ENCODE assay signal across 27 cellular contexts in genomic region chr15:61661791-61662190, GRCh38.
DNase-seq lines count a peak whose midpoint lies in the region; ATAC-seq and TF ChIP-seq lines count a peak whose summit lies in the region.
"Had no signal": no experiment of that assay in that cellular context is flagged by ENCODE, and none has a peak within 500 bp of the region (broad histone marks: within the 10 kb centered on the region; RNA-seq: fewer than 3 reads in every experiment).

No MANE protein-coding gene starts in this region.

- H3K27ac ChIP-seq in GM23338 (ENCODE audit: low read depth) (no peak overlapping the region), right atrium auricular region (peak overlapping the region; percentile 40 to 42), smooth muscle cell (ENCODE audit: low read depth) (peak overlapping the region; percentile 7), SJCRH30 (no peak overlapping the region)
- H3K27ac ChIP-seq: C4-2B, upper lobe of left lung had no signal

- no peak overlapping the region for H3K4me3 Mint-ChIP-seq in GM23338
- H3K4me3 Mint-ChIP-seq: activated CD4-positive, alpha-beta memory T cell treated with anti-CD3 and anti-CD28 coated beads, Interleukin-2, amount 10 ng/mL, durations not matched to agents 7 days and 5 days; activated naive CD8-positive, alpha-beta T cell treated with anti-CD3 and anti-CD28 coated beads, Interleukin-2, amount 50 U/mL, for 24 hours; IgD-negative memory B cell; memory B cell had no signal

- H3K27me3 ChIP-seq in GM23338 (ENCODE audit: insufficient read depth) (no peaks in the 10 kb centered on the region), right atrium auricular region (no peaks in the 10 kb centered on the region), smooth muscle cell (ENCODE audit: low read depth) (no peaks in the 10 kb centered on the region), SJCRH30 (no peaks in the 10 kb centered on the region)
- H3K27me3 ChIP-seq: upper lobe of left lung had no signal

- H4K20me1 ChIP-seq in GM23338 (replicated peaks; ENCODE audit: insufficient read depth): no peaks in the 10 kb centered on the region
- H4K20me1 ChIP-seq in smooth muscle cell (ENCODE audit: low read depth): no peaks in the 10 kb centered on the region

- H3K36me3 ChIP-seq in GM23338 (ENCODE audit: insufficient read depth) (no peaks in the 10 kb centered on the region), right atrium auricular region (no peaks in the 10 kb centered on the region), smooth muscle cell (ENCODE audit: low read depth) (no peaks in the 10 kb centered on the region), SJCRH30 (no peaks in the 10 kb centered on the region)
- H3K36me3 ChIP-seq: upper lobe of left lung had no signal

- H3K27ac Mint-ChIP-seq in GM23338: no peak overlapping the region
- H3K27ac Mint-ChIP-seq: activated CD4-positive, alpha-beta memory T cell treated with anti-CD3 and anti-CD28 coated beads, Interleukin-2, amount 10 ng/mL, durations not matched to agents 7 days and 5 days; activated naive CD8-positive, alpha-beta T cell treated with anti-CD3 and anti-CD28 coated beads, Interleukin-2, amount 50 U/mL, for 24 hours; IgD-negative memory B cell; memory B cell had no signal

- 0 out of 2 replicates have a peak, but pooled peaks cover 7% of the 10 kb centered on the region for H3K4me1 ChIP-seq in GM23338 (ENCODE audit: insufficient read depth)
- H3K4me1 ChIP-seq in right atrium auricular region: peaks cover 0 to 7% of the 10 kb centered on the region in 2 donors
- H3K4me1 ChIP-seq in smooth muscle cell (ENCODE audit: low read depth): no peaks in the 10 kb centered on the region
- H3K4me1 ChIP-seq in SJCRH30: no peaks in the 10 kb centered on the region
- H3K4me1 ChIP-seq: upper lobe of left lung had no signal

- WGBS in smooth muscle cell (ENCODE audit: low lambda C conversion rate): 35% methylated on average over 1 of the region's 1 CpG

- in situ Hi-C loops in astrocyte of the spinal cord (cut with HindIII; ENCODE audit: low sequenced_read_pairs): no loop called here

- H3K79me2 ChIP-seq in GM23338 (replicated peaks; ENCODE audit: insufficient read depth) (no peaks in the 10 kb centered on the region), smooth muscle cell (ENCODE audit: low read depth) (no peaks in the 10 kb centered on the region)

- H3K9me3 ChIP-seq in right atrium auricular region (peaks cover 0 to 5% of the 10 kb centered on the region in 2 donors), smooth muscle cell (replicated peaks; ENCODE audit: low read depth) (no peaks in the 10 kb centered on the region), SJCRH30 (replicated peaks) (peaks cover 3% of the 10 kb centered on the region; the same call in 1 of the 2 replicates)
- H3K9me3 ChIP-seq: upper lobe of left lung had no signal

- H2AFZ ChIP-seq in GM23338 (peak overlapping the region; percentile 61; the same call in 1 of the 2 replicates), smooth muscle cell (ENCODE audit: low read depth) (no peak overlapping the region)

- peaks cover 10% of the 10 kb centered on the region for H3K4me1 Mint-ChIP-seq in GM23338
- H3K4me1 Mint-ChIP-seq: activated CD4-positive, alpha-beta memory T cell treated with anti-CD3 and anti-CD28 coated beads, Interleukin-2, amount 10 ng/mL, durations not matched to agents 7 days and 5 days; activated naive CD8-positive, alpha-beta T cell treated with anti-CD3 and anti-CD28 coated beads, Interleukin-2, amount 50 U/mL, for 24 hours; IgD-negative memory B cell; memory B cell had no signal

- no peaks in the 10 kb centered on the region; the same call in 2 of the 3 replicates for H3K36me3 Mint-ChIP-seq in GM23338 (ENCODE audit: low read depth)
- H3K36me3 Mint-ChIP-seq: IgD-negative memory B cell, memory B cell had no signal

- H3K4me2 ChIP-seq in GM23338 (no peak overlapping the region), smooth muscle cell (peak overlapping the region; percentile 61)

- H3K4me3 ChIP-seq in GM23338: no peak overlapping the region
- H3K4me3 ChIP-seq in astrocyte of the spinal cord (ENCODE audit: low read depth, low read length): no peak overlapping the region
- H3K4me3 ChIP-seq in right atrium auricular region: no peak overlapping the region
- H3K4me3 ChIP-seq in smooth muscle cell: no peak overlapping the region
- H3K4me3 ChIP-seq in SJCRH30: no peak overlapping the region
- H3K4me3 ChIP-seq: upper lobe of left lung had no signal

- H3F3A ChIP-seq in GM23338 (replicated peaks; ENCODE audit: low read depth) (no peaks in the 10 kb centered on the region), smooth muscle cell (ENCODE audit: low read depth) (peaks cover 9% of the 10 kb centered on the region)

- H3K9me2 ChIP-seq in GM23338 (ENCODE audit: insufficient read depth): peaks cover 3% of the 10 kb centered on the region; the same call in 1 of the 2 replicates

- no peak overlapping the region for H3K9ac ChIP-seq in smooth muscle cell (ENCODE audit: low read depth)

- DNase-seq in GM23338 (ENCODE audit: low spot score) (no peak), astrocyte of the spinal cord (ENCODE audit: low read depth, low spot score) (peak; percentile 26), right atrium auricular region (ENCODE audit: low spot score) (no peak), smooth muscle cell (lab: John Stamatoyannopoulos, UW; ENCODE audit: unreplicated experiment) (no peak), NCI-H345 (lab: John Stamatoyannopoulos, UW) (no peak), SJCRH30 (no peak)
- DNase-seq: activated CD4-positive, alpha-beta memory T cell treated with anti-CD3 and anti-CD28 coated beads, Interleukin-2, amount 10 ng/mL, durations not matched to agents 7 days and 5 days; activated gamma-delta T cell; activated naive CD8-positive, alpha-beta T cell treated with anti-CD3 and anti-CD28 coated beads, Interleukin-2, amount 50 U/mL, for 24 hours; central memory CD4-positive, alpha-beta T cell; H7; hypothalamus; kidney; NCI-H1436; NCI-H69; nucleus accumbens; retina; stimulated activated CD4-positive, alpha-beta T cell treated with anti-CD3 and anti-CD28 coated beads, Interleukin-15, amount 100 ng/mL, for 24 hours; stimulated activated CD8-positive, alpha-beta memory T cell treated with anti-CD3 and anti-CD28 coated beads, Interleukin-4, amount 100 ng/mL, for 48 hours; SW 1271; upper lobe of left lung had no signal

- H3K27me3 Mint-ChIP-seq in GM23338 (ENCODE audit: insufficient read depth, low read depth, poor library complexity): no peaks in the 10 kb centered on the region

- no peak for ATAC-seq in GM23338
- ATAC-seq in HG03378 (IDR thresholded peaks at IDR 0.05; ENCODE audit: unreplicated experiment): no peak
- ATAC-seq in GM19467 (IDR thresholded peaks at IDR 0.05; ENCODE audit: unreplicated experiment): no peak
- ATAC-seq: activated CD4-positive, CD25-positive, alpha-beta regulatory T cell treated with anti-CD3 and anti-CD28 coated beads, Interleukin-2, amount 50 U/mL, for 24 hours; activated naive CD8-positive, alpha-beta T cell treated with anti-CD3 and anti-CD28 coated beads, Interleukin-2, amount 50 U/mL, for 24 hours had no signal

- TF ChIP-seq CTCF in GM23338 (conservative IDR thresholded peaks at IDR 0.05; ENCODE audit: low read depth in 2 of 2) (no peak), astrocyte of the spinal cord (IDR thresholded peaks at IDR 0.05; ENCODE audit: low read depth, low read length) (no peak), right atrium auricular region (IDR thresholded peaks at IDR 0.05) (no peak), smooth muscle cell (IDR thresholded peaks at IDR 0.05; ENCODE audit: borderline replicate concordance, insufficient read depth, poor library complexity, severe bottlenecking) (no peak)

- H3K9me3 Mint-ChIP-seq in GM23338: peaks cover 5% of the 10 kb centered on the region; the same call in 1 of the 3 replicates
- H3K9me3 Mint-ChIP-seq: activated CD4-positive, alpha-beta memory T cell treated with anti-CD3 and anti-CD28 coated beads, Interleukin-2, amount 10 ng/mL, durations not matched to agents 7 days and 5 days; activated naive CD8-positive, alpha-beta T cell treated with anti-CD3 and anti-CD28 coated beads, Interleukin-2, amount 50 U/mL, for 24 hours had no signal

TF ChIP-seq in GM23338, 12 proteins besides CTCF, POLR2A, EP300 and RAD21 (continues in another document):
- no peak for TF ChIP-seq EZH2phosphoT487 (IDR thresholded peaks at IDR 0.05; ENCODE audit: unreplicated experiment)
- TF ChIP-seq, protein P1, sequence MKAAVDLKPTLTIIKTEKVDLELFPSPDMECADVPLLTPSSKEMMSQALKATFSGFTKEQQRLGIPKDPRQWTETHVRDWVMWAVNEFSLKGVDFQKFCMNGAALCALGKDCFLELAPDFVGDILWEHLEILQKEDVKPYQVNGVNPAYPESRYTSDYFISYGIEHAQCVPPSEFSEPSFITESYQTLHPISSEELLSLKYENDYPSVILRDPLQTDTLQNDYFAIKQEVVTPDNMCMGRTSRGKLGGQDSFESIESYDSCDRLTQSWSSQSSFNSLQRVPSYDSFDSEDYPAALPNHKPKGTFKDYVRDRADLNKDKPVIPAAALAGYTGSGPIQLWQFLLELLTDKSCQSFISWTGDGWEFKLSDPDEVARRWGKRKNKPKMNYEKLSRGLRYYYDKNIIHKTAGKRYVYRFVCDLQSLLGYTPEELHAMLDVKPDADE (IDR thresholded peaks at IDR 0.05): no peak
- no peak for TF ChIP-seq ZNF114 (CRISPR knock-in tag; IDR thresholded peaks at IDR 0.05)
- no peak for TF ChIP-seq POLR2AphosphoS5 (IDR thresholded peaks at IDR 0.05; ENCODE audit: low read depth)
- no peak for TF ChIP-seq JUNB (IDR thresholded peaks at IDR 0.05; ENCODE audit: unreplicated experiment)
- TF ChIP-seq EZH2 (IDR thresholded peaks at IDR 0.05; ENCODE audit: low read depth, unreplicated experiment): no peak
- TF ChIP-seq STAT1 (IDR thresholded peaks at IDR 0.05; ENCODE audit: unreplicated experiment): no peak

Comparison
In these comparisons a context has a peak if more than half of its experiments do, and no peak if none do; other contexts are left out.
1. H3K27ac ChIP-seq: peak in right atrium auricular region (2 of 2) and smooth muscle cell (single experiment); none in GM23338 (single experiment) and SJCRH30 (single experiment).